Comparison of ENCODE assay signal across 7 cellular contexts in the genomic region with DNA sequence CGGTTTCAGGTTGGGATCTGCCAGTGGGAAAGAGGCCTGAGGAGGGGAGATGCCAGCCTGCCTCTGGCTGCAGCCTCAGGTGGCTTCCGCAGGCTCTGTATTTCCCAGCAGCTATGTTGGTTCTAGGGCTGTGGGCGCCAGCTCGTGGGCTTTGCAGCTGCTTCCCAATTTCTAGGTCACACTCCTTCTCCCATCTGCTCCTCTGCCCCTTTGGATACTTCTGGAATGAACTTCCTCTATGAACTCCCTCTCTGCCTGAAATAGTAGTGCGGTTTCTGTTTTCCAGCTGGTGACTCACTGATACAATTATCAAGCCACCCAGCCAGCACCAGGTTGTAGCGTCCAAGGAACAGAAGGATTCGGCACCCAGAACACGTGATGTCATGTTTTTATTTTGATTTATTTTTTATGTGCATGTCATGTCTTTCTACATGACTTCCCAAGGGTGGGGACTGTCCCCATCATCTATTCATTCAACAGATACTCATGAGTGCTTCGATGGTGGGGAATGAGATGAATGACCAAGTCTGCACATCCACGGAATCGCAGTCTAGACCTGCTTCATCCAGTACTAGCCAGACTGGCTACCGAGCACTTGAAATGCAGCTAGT. TPM values are rescaled to one million over a fixed set of nuclear protein-coding genes. Genes with fewer than 3 reads are reported as not detected.
DNase-seq lines count a peak whose midpoint lies in the region; ATAC-seq, FAIRE-seq and TF ChIP-seq lines count a peak whose summit lies in the region.

No MANE protein-coding gene starts in this region.

- H3K9me3 ChIP-seq in astrocyte (ENCODE audit: insufficient read depth, low read depth, low read length) (no peaks in the 10 kb centered on the region), transverse colon (no peaks in the 10 kb centered on the region)
- no peaks in the 10 kb centered on the region for H3K9me3 ChIP-seq in naive thymus-derived CD4-positive, alpha-beta T cell (ENCODE audit: control insufficient read depth in 2 of 3, low read length in 3 of 3)

- 5 to 47% methylated on average over 4 to 12 of the region's 12 CpGs for WGBS in transverse colon (ENCODE audit: low coverage in 1 of 2), 2 donors

- no peak overlapping the region for H2AFZ ChIP-seq in astrocyte (ENCODE audit: low read depth, low read length)

- H3K36me3 Mint-ChIP-seq in astrocyte (ENCODE audit: low read depth, unreplicated experiment) (peaks cover 2% of the 10 kb centered on the region), endothelial cell (ENCODE audit: low read depth, unreplicated experiment) (peaks cover 9% of the 10 kb centered on the region)
- no peaks in the 10 kb centered on the region for H3K36me3 Mint-ChIP-seq in naive thymus-derived CD4-positive, alpha-beta T cell

- H3K27ac ChIP-seq in astrocyte (ENCODE audit: low read depth, low read length) (peak overlapping the region; percentile 17), transverse colon (peak overlapping the region; percentile 48 to 80 (median 67))
- H3K27ac ChIP-seq in naive thymus-derived CD4-positive, alpha-beta T cell (ENCODE audit: low read depth, low read length), result no peak overlapping the region

- H3K4me1 Mint-ChIP-seq in astrocyte (ENCODE audit: low read depth, unreplicated experiment), result peaks cover 24% of the 10 kb centered on the region
- peaks cover 0 to 11% (median 0%) of the 10 kb centered on the region in 7 donors for H3K4me1 Mint-ChIP-seq in naive thymus-derived CD4-positive, alpha-beta T cell
- peaks cover 22% of the 10 kb centered on the region for H3K4me1 Mint-ChIP-seq in endothelial cell (ENCODE audit: unreplicated experiment)

- H3K36me3 ChIP-seq in astrocyte (ENCODE audit: insufficient read depth, low read length) (peaks cover 4% of the 10 kb centered on the region), kidney epithelial cell (ENCODE audit: control insufficient read depth, insufficient read depth, low read length) (no peaks in the 10 kb centered on the region), transverse colon (no peaks in the 10 kb centered on the region)
- H3K36me3 ChIP-seq in naive thymus-derived CD4-positive, alpha-beta T cell (ENCODE audit: control insufficient read depth in 2 of 3, insufficient read depth in 3 of 3, low read length in 3 of 3), result no peaks in the 10 kb centered on the region

- TF ChIP-seq CTCF in astrocyte (IDR thresholded peaks at IDR 0.05; ENCODE audit: insufficient read depth, low read depth, low read length), result no peak
- TF ChIP-seq CTCF in kidney epithelial cell (IDR thresholded peaks at IDR 0.05; ENCODE audit: insufficient read depth, low read length, poor library complexity, severe bottlenecking), result no peak
- no peak for TF ChIP-seq CTCF in transverse colon (IDR thresholded peaks at IDR 0.05)
- no peak for TF ChIP-seq CTCF in endothelial cell (IDR thresholded peaks at IDR 0.05; ENCODE audit: unreplicated experiment)

- no peak overlapping the region for H3K4me3 ChIP-seq in astrocyte (ENCODE audit: insufficient read depth, low read depth, low read length)
- H3K4me3 ChIP-seq in kidney epithelial cell (ENCODE audit: low read depth, low read length), result no peak overlapping the region
- H3K4me3 ChIP-seq in transverse colon, result no peak overlapping the region
- no peak overlapping the region for H3K4me3 ChIP-seq in naive thymus-derived CD4-positive, alpha-beta T cell (ENCODE audit: low read length)

- intact Hi-C loops in transverse colon (cut with DNase I; ENCODE audit: low total_unique reads), result no loop called here
- intact Hi-C loops in naive thymus-derived CD4-positive, alpha-beta T cell (cut with micrococcal nuclease), result no loop called here

- H3K9me3 Mint-ChIP-seq in astrocyte (ENCODE audit: unreplicated experiment) (no peaks in the 10 kb centered on the region), endothelial cell (ENCODE audit: unreplicated experiment) (no peaks in the 10 kb centered on the region)
- H3K9me3 Mint-ChIP-seq in naive thymus-derived CD4-positive, alpha-beta T cell, result no peaks in the 10 kb centered on the region

- no peak for ATAC-seq in naive thymus-derived CD4-positive, alpha-beta T cell

- POLR2A ChIA-PET in naive thymus-derived CD4-positive, alpha-beta T cell (lab: Charles Lee), result no interaction called here

- H3K27me3 Mint-ChIP-seq in astrocyte (ENCODE audit: low read depth, unreplicated experiment) (peaks cover 2% of the 10 kb centered on the region), endothelial cell (ENCODE audit: unreplicated experiment) (peaks cover 4% of the 10 kb centered on the region)
- H3K27me3 Mint-ChIP-seq in naive thymus-derived CD4-positive, alpha-beta T cell, result peaks cover 0 to 5% (median 0%) of the 10 kb centered on the region in 5 donors

- TF ChIP-seq EP300 in transverse colon (IDR thresholded peaks at IDR 0.05; ENCODE audit: low read depth), result no peak

- in situ Hi-C loops in transverse colon (cut with MboI; ENCODE audit: low pct_ligation_motif_present in 1 of 4, low pct_unique_long_range_greater_than_20kb in 1 of 4, low sequenced_read_pairs in 3 of 4), result no loop called here

- TF ChIP-seq POLR2A in transverse colon (IDR thresholded peaks at IDR 0.05) (no peak), GM12891 (IDR thresholded peaks at IDR 0.05; ENCODE audit: low read depth, low read length) (no peak)

- FAIRE-seq in astrocyte (lab: Jason Lieb, UNC) (no peak), GM12891 (lab: Jason Lieb, UNC) (no peak)

- CTCF ChIA-PET in naive thymus-derived CD4-positive, alpha-beta T cell (lab: Charles Lee), result no interaction called here

- peaks cover 39% of the 10 kb centered on the region for H3K4me1 ChIP-seq in astrocyte (ENCODE audit: insufficient read depth, low read length)
- peaks cover 7 to 32% (median 24%) of the 10 kb centered on the region in 4 donors for H3K4me1 ChIP-seq in transverse colon
- H3K4me1 ChIP-seq in naive thymus-derived CD4-positive, alpha-beta T cell (ENCODE audit: control insufficient read depth in 2 of 2, insufficient read depth in 2 of 2, low read length in 2 of 2), result no peaks in the 10 kb centered on the region

- peak overlapping the region; percentile 37 for H3K4me2 ChIP-seq in astrocyte (ENCODE audit: low read length)

- DNase-seq in LHCN-M2 (ENCODE audit: low read depth), result peak; percentile 94
- peak; percentile 89 for DNase-seq in astrocyte (ENCODE audit: low read depth)
- DNase-seq in kidney epithelial cell (ENCODE audit: low read depth), result peak; percentile 52
- no peak for DNase-seq in transverse colon
- no peak for DNase-seq in GM12891 (ENCODE audit: insufficient read length, low spot score)
- DNase-seq in naive thymus-derived CD4-positive, alpha-beta T cell, result no peak
- DNase-seq in endothelial cell (ENCODE audit: low spot score), result no peak

- H3K27ac Mint-ChIP-seq in astrocyte (ENCODE audit: unreplicated experiment) (peak overlapping the region; percentile 38), endothelial cell (ENCODE audit: unreplicated experiment) (no peak overlapping the region)
- H3K27ac Mint-ChIP-seq in naive thymus-derived CD4-positive, alpha-beta T cell, result no peak overlapping the region

- H4K20me1 ChIP-seq in astrocyte (ENCODE audit: insufficient read depth, low read length), result no peaks in the 10 kb centered on the region

- H3K4me3 Mint-ChIP-seq in astrocyte (ENCODE audit: unreplicated experiment) (no peak overlapping the region), endothelial cell (ENCODE audit: unreplicated experiment) (no peak overlapping the region)
- no peak overlapping the region for H3K4me3 Mint-ChIP-seq in naive thymus-derived CD4-positive, alpha-beta T cell

- peak overlapping the region; percentile 4 for H3K9ac ChIP-seq in astrocyte (ENCODE audit: low read length)

- H3K79me2 ChIP-seq in astrocyte (ENCODE audit: insufficient read depth, low read length), result no peaks in the 10 kb centered on the region

- H3K27me3 ChIP-seq in astrocyte (ENCODE audit: insufficient read depth, low read length), result no peaks in the 10 kb centered on the region
- H3K27me3 ChIP-seq in kidney epithelial cell (ENCODE audit: control insufficient read depth, insufficient read depth, low read length), result no peaks in the 10 kb centered on the region
- no peaks in the 10 kb centered on the region for H3K27me3 ChIP-seq in transverse colon
- H3K27me3 ChIP-seq in naive thymus-derived CD4-positive, alpha-beta T cell (ENCODE audit: control insufficient read depth in 2 of 2, insufficient read depth in 2 of 2, low read length in 2 of 2), result no peaks in the 10 kb centered on the region

TF ChIP-seq in GM12891, 5 proteins besides CTCF, POLR2A, EP300 and RAD21:
- TF ChIP-seq TAF1 (IDR thresholded peaks at IDR 0.05; ENCODE audit: low read depth, low read length) (no peak), SPI1 (IDR thresholded peaks at IDR 0.05; ENCODE audit: low read depth, low read length) (no peak), POU2F2 (IDR thresholded peaks at IDR 0.05; ENCODE audit: low read depth, low read length) (no peak), POLR2AphosphoS5 (IDR thresholded peaks at IDR 0.05; ENCODE audit: low read depth, low read length) (no peak), PAX5 (IDR thresholded peaks at IDR 0.05; ENCODE audit: insufficient read depth, low read length, severe bottlenecking) (no peak)

RNA-seq across cellular contexts. Expression of a gene that starts 38.0 kb away (rescaled TPM):
- 6.3 and 7.4 TPM in 2 replicates for total RNA-seq in LHCN-M2 (2014; rRNA removed)
- polyA plus RNA-seq in LHCN-M2 (2012), result 21.7 TPM
- total RNA-seq in astrocyte, result 48.2 and 98.9 TPM in 2 replicates
- total RNA-seq in kidney epithelial cell, result 115 and 135 TPM in 2 replicates
- 10 to 100 TPM; 14.2 to 52.0 (median 21.7) TPM for total RNA-seq in transverse colon
- polyA plus RNA-seq in GM12891 (2012; ENCODE audit: low read depth, missing spikeins), result 1.5 TPM
- total RNA-seq in naive thymus-derived CD4-positive, alpha-beta T cell, result under 1 TPM; 0.11 to 0.94 (median 0.19) TPM
- not detected for polyA plus RNA-seq in naive thymus-derived CD4-positive, alpha-beta T cell
- 216 TPM for total RNA-seq in endothelial cell (ENCODE audit: unreplicated experiment)

Comparison
In these comparisons a context has a peak if more than half of its experiments do, and no peak if none do; other contexts are left out.
1. DNase-seq: peak in LHCN-M2 (single experiment), astrocyte (single experiment) and kidney epithelial cell (single experiment); none in transverse colon (single experiment), GM12891 (single experiment), naive thymus-derived CD4-positive, alpha-beta T cell (0 of 9) and endothelial cell (single experiment).